22 cellular contexts compared by ENCODE assay signal in the genomic region with DNA sequence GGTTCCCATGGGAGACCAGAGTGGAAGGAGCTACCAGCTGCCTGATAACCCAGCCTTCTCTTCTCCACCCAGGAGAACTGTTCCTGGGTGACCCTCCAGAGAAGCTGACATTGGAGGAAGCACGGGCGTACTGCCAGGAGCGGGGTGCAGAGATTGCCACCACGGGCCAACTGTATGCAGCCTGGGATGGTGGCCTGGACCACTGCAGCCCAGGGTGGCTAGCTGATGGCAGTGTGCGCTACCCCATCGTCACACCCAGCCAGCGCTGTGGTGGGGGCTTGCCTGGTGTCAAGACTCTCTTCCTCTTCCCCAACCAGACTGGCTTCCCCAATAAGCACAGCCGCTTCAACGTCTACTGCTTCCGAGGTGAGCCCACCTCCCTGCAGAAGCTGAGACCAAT. TPM values are rescaled to one million over a fixed set of nuclear protein-coding genes. Genes with fewer than 3 reads are reported as not detected.
"Had no signal": no experiment of that assay in that cellular context is flagged by ENCODE, and none has a peak within 500 bp of the region (broad histone marks: within the 10 kb centered on the region; RNA-seq: fewer than 3 reads in every experiment).

No MANE protein-coding gene starts in this region.

- H3K36me3 ChIP-seq: ascending aorta had no signal

- H3K27ac ChIP-seq: ascending aorta, body of pancreas had no signal

- H3K9me3 ChIP-seq: ascending aorta, body of pancreas had no signal

- H3K4me3 ChIP-seq: ascending aorta, body of pancreas had no signal

- ATAC-seq: activated CD4-positive, alpha-beta T cell treated with anti-CD3 and anti-CD28 coated beads for 36 hours; activated CD8-positive, alpha-beta T cell treated with anti-CD3 and anti-CD28 coated beads for 36 hours; activated T-cell treated with anti-CD3 and anti-CD28 coated beads, Interleukin-2, amount 50 U/mL, for 72 hours had no signal

- DNase-seq: activated CD4-positive, alpha-beta T cell treated with anti-CD3 and anti-CD28 coated beads for 36 hours; activated CD4-positive, CD25-positive, alpha-beta regulatory T cell; activated CD8-positive, alpha-beta memory T cell treated with anti-CD3 and anti-CD28 coated beads, Interleukin-2, amount 50 U/mL, for 4 hours; activated CD8-positive, alpha-beta T cell treated with anti-CD3 and anti-CD28 coated beads for 36 hours; activated gamma-delta T cell treated with Interleukin-2 at 50 U/mL for 16 hours; activated naive CD4-positive, alpha-beta T cell treated with anti-CD3 and anti-CD28 coated beads, Interleukin-2, amount 10 ng/mL, durations not matched to agents 7 days and 5 days; activated T-cell treated with anti-CD3 and anti-CD28 coated beads, Interleukin-2, amount 50 U/mL, for 72 hours; amniotic stem cell; NCI-H1930; NCI-H345; NCI-H510A; NCI-H526 treated with DMSO at 0.1 percent for 48 hours; SHP77 treated with DMSO at 0.1 percent for 48 hours; T-helper 2 cell; T1000 had no signal

- H3K4me1 ChIP-seq: ascending aorta had no signal

- FAIRE-seq: RCC 7860, TTC549 had no signal

RNA-seq across cellular contexts. Expression of a gene that starts 6.6 kb away (rescaled TPM):
- total RNA-seq: activated CD4-positive, alpha-beta T cell treated with anti-CD3 and anti-CD28 coated beads for 36 hours; activated CD8-positive, alpha-beta T cell treated with anti-CD3 and anti-CD28 coated beads for 36 hours; activated T-helper 2 cell treated with anti-CD3 and anti-CD28 coated beads, Interferon-gamma antibody, Interleukin-2, Interleukin-4, amounts not matched to agents 10 μg/mL and 5 μg/mL and 100 μg/mL, durations not matched to agents 14 hours and 24 hours and 36 hours; ascending aorta; bronchial epithelial cell; PC-3 had no signal

RNA-seq across cellular contexts. Expression of a gene that starts 28.7 kb away (rescaled TPM):
- total RNA-seq: activated CD8-positive, alpha-beta T cell treated with anti-CD3 and anti-CD28 coated beads for 36 hours; activated T-helper 2 cell treated with anti-CD3 and anti-CD28 coated beads, Interferon-gamma antibody, Interleukin-2, Interleukin-4, amounts not matched to agents 10 μg/mL and 5 μg/mL and 100 μg/mL, durations not matched to agents 14 hours and 24 hours and 36 hours had no signal

RNA-seq across cellular contexts. Expression of a gene that starts 29.3 kb away (rescaled TPM):
- total RNA-seq: activated CD8-positive, alpha-beta T cell treated with anti-CD3 and anti-CD28 coated beads for 36 hours; activated T-helper 2 cell treated with anti-CD3 and anti-CD28 coated beads, Interferon-gamma antibody, Interleukin-2, Interleukin-4, amounts not matched to agents 10 μg/mL and 5 μg/mL and 100 μg/mL, durations not matched to agents 14 hours and 24 hours and 36 hours; body of pancreas had no signal

RNA-seq across cellular contexts. Expression of a gene that starts 56.9 kb away (rescaled TPM):
- total RNA-seq: ascending aorta had no signal
